1 cellular context compared by ENCODE assay signal in the genomic region with DNA sequence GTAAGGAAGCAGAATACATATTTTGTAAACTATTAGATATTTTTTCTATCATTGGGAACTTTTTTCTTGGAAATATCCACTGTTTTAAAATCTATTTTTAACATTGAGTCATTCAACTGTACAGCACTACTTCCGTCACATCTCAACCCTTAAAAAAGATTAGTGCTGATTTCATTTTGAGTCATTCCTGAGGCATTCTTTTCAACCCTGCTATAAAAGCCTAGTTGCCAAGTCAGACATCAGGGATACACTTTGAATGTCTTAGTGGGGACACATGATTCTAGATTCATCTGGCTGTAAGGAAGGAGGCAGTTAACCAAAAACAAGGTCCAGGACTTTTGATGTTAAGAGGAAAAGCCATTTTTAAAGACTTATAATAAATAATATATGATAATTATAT.
TF ChIP-seq lines count a peak whose summit lies in the region.

No MANE protein-coding gene starts in this region.

TF ChIP-seq in HCT116, 20 proteins besides CTCF, POLR2A, EP300 and RAD21 (continued from another document):
- TF ChIP-seq, protein P1, sequence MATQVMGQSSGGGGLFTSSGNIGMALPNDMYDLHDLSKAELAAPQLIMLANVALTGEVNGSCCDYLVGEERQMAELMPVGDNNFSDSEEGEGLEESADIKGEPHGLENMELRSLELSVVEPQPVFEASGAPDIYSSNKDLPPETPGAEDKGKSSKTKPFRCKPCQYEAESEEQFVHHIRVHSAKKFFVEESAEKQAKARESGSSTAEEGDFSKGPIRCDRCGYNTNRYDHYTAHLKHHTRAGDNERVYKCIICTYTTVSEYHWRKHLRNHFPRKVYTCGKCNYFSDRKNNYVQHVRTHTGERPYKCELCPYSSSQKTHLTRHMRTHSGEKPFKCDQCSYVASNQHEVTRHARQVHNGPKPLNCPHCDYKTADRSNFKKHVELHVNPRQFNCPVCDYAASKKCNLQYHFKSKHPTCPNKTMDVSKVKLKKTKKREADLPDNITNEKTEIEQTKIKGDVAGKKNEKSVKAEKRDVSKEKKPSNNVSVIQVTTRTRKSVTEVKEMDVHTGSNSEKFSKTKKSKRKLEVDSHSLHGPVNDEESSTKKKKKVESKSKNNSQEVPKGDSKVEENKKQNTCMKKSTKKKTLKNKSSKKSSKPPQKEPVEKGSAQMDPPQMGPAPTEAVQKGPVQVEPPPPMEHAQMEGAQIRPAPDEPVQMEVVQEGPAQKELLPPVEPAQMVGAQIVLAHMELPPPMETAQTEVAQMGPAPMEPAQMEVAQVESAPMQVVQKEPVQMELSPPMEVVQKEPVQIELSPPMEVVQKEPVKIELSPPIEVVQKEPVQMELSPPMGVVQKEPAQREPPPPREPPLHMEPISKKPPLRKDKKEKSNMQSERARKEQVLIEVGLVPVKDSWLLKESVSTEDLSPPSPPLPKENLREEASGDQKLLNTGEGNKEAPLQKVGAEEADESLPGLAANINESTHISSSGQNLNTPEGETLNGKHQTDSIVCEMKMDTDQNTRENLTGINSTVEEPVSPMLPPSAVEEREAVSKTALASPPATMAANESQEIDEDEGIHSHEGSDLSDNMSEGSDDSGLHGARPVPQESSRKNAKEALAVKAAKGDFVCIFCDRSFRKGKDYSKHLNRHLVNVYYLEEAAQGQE (IDR thresholded peaks at IDR 0.05; ENCODE audit: low read depth), result no peak
- peak; percentile 80 for TF ChIP-seq SIN3A (IDR thresholded peaks at IDR 0.05; ENCODE audit: low read depth)
- TF ChIP-seq ELF1 (IDR thresholded peaks at IDR 0.05; ENCODE audit: borderline replicate concordance, low read depth), result peak; percentile 29; the same call in 1 of the 2 replicates
- no peak for TF ChIP-seq EZH2 (IDR thresholded peaks at IDR 0.05)
- peak; percentile 57; the same call in 1 of the 2 replicates for TF ChIP-seq POLR2AphosphoS5 (IDR thresholded peaks at IDR 0.05; ENCODE audit: low read depth, low read length)
- no peak for TF ChIP-seq EGR1 (IDR thresholded peaks at IDR 0.05; ENCODE audit: low read depth)
- TF ChIP-seq ZFX (IDR thresholded peaks at IDR 0.05), result no peak
- peak; percentile 25 for TF ChIP-seq YY1 (IDR thresholded peaks at IDR 0.05; ENCODE audit: extremely low read depth, insufficient replicate concordance, low read depth, low read length)
- TF ChIP-seq JUND (IDR thresholded peaks at IDR 0.05), result peak; percentile 97
- TF ChIP-seq, protein P2, sequence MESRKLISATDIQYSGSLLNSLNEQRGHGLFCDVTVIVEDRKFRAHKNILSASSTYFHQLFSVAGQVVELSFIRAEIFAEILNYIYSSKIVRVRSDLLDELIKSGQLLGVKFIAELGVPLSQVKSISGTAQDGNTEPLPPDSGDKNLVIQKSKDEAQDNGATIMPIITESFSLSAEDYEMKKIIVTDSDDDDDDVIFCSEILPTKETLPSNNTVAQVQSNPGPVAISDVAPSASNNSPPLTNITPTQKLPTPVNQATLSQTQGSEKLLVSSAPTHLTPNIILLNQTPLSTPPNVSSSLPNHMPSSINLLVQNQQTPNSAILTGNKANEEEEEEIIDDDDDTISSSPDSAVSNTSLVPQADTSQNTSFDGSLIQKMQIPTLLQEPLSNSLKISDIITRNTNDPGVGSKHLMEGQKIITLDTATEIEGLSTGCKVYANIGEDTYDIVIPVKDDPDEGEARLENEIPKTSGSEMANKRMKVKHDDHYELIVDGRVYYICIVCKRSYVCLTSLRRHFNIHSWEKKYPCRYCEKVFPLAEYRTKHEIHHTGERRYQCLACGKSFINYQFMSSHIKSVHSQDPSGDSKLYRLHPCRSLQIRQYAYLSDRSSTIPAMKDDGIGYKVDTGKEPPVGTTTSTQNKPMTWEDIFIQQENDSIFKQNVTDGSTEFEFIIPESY (IDR thresholded peaks at IDR 0.05; ENCODE audit: extremely low read depth, insufficient replicate concordance, low read length), result no peak
- peak; percentile 82; the same call in 1 of the 2 replicates for TF ChIP-seq SRF (IDR thresholded peaks at IDR 0.05; ENCODE audit: low read depth)
- no peak for TF ChIP-seq ZNF274 (IDR thresholded peaks at IDR 0.05; ENCODE audit: low read depth, low read length)
